ENCODE assay signal across 16 cellular contexts in genomic region chr7:5497158-5498103, GRCh38. TPM values are rescaled to one million over a fixed set of nuclear protein-coding genes. Genes with fewer than 3 reads are reported as not detected.
DNase-seq lines count a peak whose midpoint lies in the region; ATAC-seq and TF ChIP-seq lines count a peak whose summit lies in the region.
"Had no signal": no experiment of that assay in that cellular context is flagged by ENCODE, and none has a peak within 500 bp of the region (broad histone marks: within the 10 kb centered on the region; RNA-seq: fewer than 3 reads in every experiment).

No MANE protein-coding gene starts in this region.

- H3K79me2 ChIP-seq in DND-41 (ENCODE audit: insufficient read depth, low read length): peaks cover 14% of the 10 kb centered on the region; the same call in 1 of the 2 replicates

- no peak for TF ChIP-seq CTCF in DND-41 (IDR thresholded peaks at IDR 0.05; ENCODE audit: borderline replicate concordance, extremely low read depth, low read length, poor library complexity, severe bottlenecking)
- no peak for TF ChIP-seq CTCF in activated CD8-positive, alpha-beta T cell treated with anti-CD3 and anti-CD28 coated beads for 36 hours (IDR thresholded peaks at IDR 0.05)
- TF ChIP-seq CTCF in mesothelial cell of epicardium (IDR thresholded peaks at IDR 0.05; ENCODE audit: unreplicated experiment): no peak

- CTCF ChIA-PET in activated CD8-positive, alpha-beta T cell treated with anti-CD3 and anti-CD28 coated beads for 36 hours (lab: Charles Lee): interaction anchor here (0.8 to 1.6 kb wide), 6 partner anchors 61 to 205 kb away, joined by 3 to 7 read pairs (median 4); no protein-coding TSS in a partner anchor

- H2AFZ ChIP-seq in DND-41 (ENCODE audit: low read depth, low read length): no peak overlapping the region
- H2AFZ ChIP-seq: neural progenitor cell had no signal

- H3K27ac Mint-ChIP-seq in activated CD8-positive, alpha-beta T cell treated with anti-CD3 and anti-CD28 coated beads for 36 hours: peak overlapping the region; percentile 32
- H3K27ac Mint-ChIP-seq in mesothelial cell of epicardium: peak overlapping the region; percentile 85

- peak overlapping the region; percentile 26; the same call in 1 of the 2 replicates for H3K27ac ChIP-seq in DND-41 (ENCODE audit: low read length)
- H3K27ac ChIP-seq in HUES6 (ENCODE audit: low read depth, low read length): peak overlapping the region; percentile 26; the same call in 1 of the 2 replicates
- H3K27ac ChIP-seq: neural progenitor cell, SJCRH30, vagina, WERI-Rb-1 had no signal

- H3K27me3 ChIP-seq in DND-41 (ENCODE audit: insufficient read depth, low read length, poor library complexity) (no peaks in the 10 kb centered on the region), HUES6 (ENCODE audit: control insufficient read depth, insufficient read depth, low read length) (no peaks in the 10 kb centered on the region)
- H3K27me3 ChIP-seq: neural progenitor cell, SJCRH30, vagina had no signal

- H3K9me3 Mint-ChIP-seq in activated CD8-positive, alpha-beta T cell treated with anti-CD3 and anti-CD28 coated beads for 36 hours: no peaks in the 10 kb centered on the region
- H3K9me3 Mint-ChIP-seq in mesothelial cell of epicardium: no peaks in the 10 kb centered on the region
- H3K9me3 Mint-ChIP-seq: neural progenitor cell had no signal

- no peak overlapping the region for H3K4me3 Mint-ChIP-seq in activated CD8-positive, alpha-beta T cell treated with anti-CD3 and anti-CD28 coated beads for 36 hours
- H3K4me3 Mint-ChIP-seq in mesothelial cell of epicardium: no peak overlapping the region
- H3K4me3 Mint-ChIP-seq: neural progenitor cell had no signal

- POLR2A ChIA-PET in activated CD8-positive, alpha-beta T cell treated with anti-CD3 and anti-CD28 coated beads for 36 hours (lab: Charles Lee): interaction anchor here (0.8 to 1.3 kb wide), 5 partner anchors 28 to 101 kb away, joined by 3 to 4 read pairs (median 3); no protein-coding TSS in a partner anchor

- peaks cover 26% of the 10 kb centered on the region for H3K4me1 Mint-ChIP-seq in activated CD8-positive, alpha-beta T cell treated with anti-CD3 and anti-CD28 coated beads for 36 hours (ENCODE audit: low read depth)
- H3K4me1 Mint-ChIP-seq in mesothelial cell of epicardium: peaks cover 14% of the 10 kb centered on the region

- peaks cover 22% of the 10 kb centered on the region for H3K36me3 Mint-ChIP-seq in activated CD8-positive, alpha-beta T cell treated with anti-CD3 and anti-CD28 coated beads for 36 hours (ENCODE audit: low read depth)
- H3K36me3 Mint-ChIP-seq in mesothelial cell of epicardium: peaks cover 11% of the 10 kb centered on the region

- no peak overlapping the region for H3K9ac ChIP-seq in DND-41 (ENCODE audit: low read depth, low read length)
- H3K9ac ChIP-seq in HUES6 (ENCODE audit: low read length): no peak overlapping the region
- H3K9ac ChIP-seq: neural progenitor cell had no signal

- intact Hi-C loops in activated CD8-positive, alpha-beta T cell treated with anti-CD3 and anti-CD28 coated beads for 36 hours (cut with micrococcal nuclease): loop anchor here (10.0 kb wide), 1 partner anchor 167 kb away; no protein-coding TSS in a partner anchor

- H3K9me3 ChIP-seq in DND-41 (ENCODE audit: insufficient read depth, low read length, severe bottlenecking) (no peaks in the 10 kb centered on the region), HUES6 (ENCODE audit: control insufficient read depth, insufficient read depth, low read depth, low read length) (no peaks in the 10 kb centered on the region)
- H3K9me3 ChIP-seq: SJCRH30, vagina had no signal

- H3K4me1 ChIP-seq in DND-41 (ENCODE audit: insufficient read depth, low read length) (peaks cover 11% of the 10 kb centered on the region), HUES6 (ENCODE audit: control insufficient read depth, insufficient read depth, low read length) (peaks cover 18% of the 10 kb centered on the region)
- H3K4me1 ChIP-seq: neural progenitor cell, SJCRH30 had no signal

- H3K27me3 Mint-ChIP-seq in activated CD8-positive, alpha-beta T cell treated with anti-CD3 and anti-CD28 coated beads for 36 hours: no peaks in the 10 kb centered on the region
- H3K27me3 Mint-ChIP-seq in mesothelial cell of epicardium (ENCODE audit: low read depth): no peaks in the 10 kb centered on the region

- DNase-seq in DND-41: peak; percentile 43
- DNase-seq in activated CD8-positive, alpha-beta T cell treated with anti-CD3 and anti-CD28 coated beads for 36 hours: peak; percentile 46
- DNase-seq in mesothelial cell of epicardium (ENCODE audit: low spot score in 2 of 2, unreplicated experiment in 2 of 2): no peak
- DNase-seq in G401 (ENCODE audit: low spot score): no peak
- no peak for DNase-seq in stimulated activated CD4-positive, alpha-beta T cell treated with anti-CD3 and anti-CD28 coated beads, Interleukin-2, amount 100 ng/mL, for 48 hours
- no peak for DNase-seq in mesenteric fat pad (ENCODE audit: low spot score)
- DNase-seq: aorta, dermis blood vessel endothelial cell, MM.1S, SJCRH30, WERI-Rb-1 had no signal

- H3K36me3 ChIP-seq in DND-41 (ENCODE audit: insufficient read depth, low read length) (peaks cover 51% of the 10 kb centered on the region), HUES6 (ENCODE audit: control insufficient read depth, insufficient read depth, low read length) (peaks cover 29% of the 10 kb centered on the region)
- H3K36me3 ChIP-seq: neural progenitor cell had no signal

- peaks cover 39% of the 10 kb centered on the region for H4K20me1 ChIP-seq in DND-41 (ENCODE audit: insufficient read depth, low read length)

- ATAC-seq in DND-41 (ENCODE audit: insufficient read depth, low read depth) (peak; percentile 42), HG02981 (IDR thresholded peaks at IDR 0.05; ENCODE audit: unreplicated experiment) (no peak)
- peak; percentile 17 for ATAC-seq in activated CD8-positive, alpha-beta T cell treated with anti-CD3 and anti-CD28 coated beads for 36 hours
- ATAC-seq: sciatic nerve had no signal

- no peak overlapping the region for H3K4me2 ChIP-seq in DND-41 (ENCODE audit: insufficient read depth, low read length)
- H3K4me2 ChIP-seq: neural progenitor cell had no signal

- H3K4me3 ChIP-seq in DND-41 (ENCODE audit: low read depth in 1 of 2, low read length in 2 of 2) (no peak overlapping the region), HUES6 (ENCODE audit: low read depth, low read length) (no peak overlapping the region)
- H3K4me3 ChIP-seq: neural progenitor cell, SJCRH30, vagina had no signal

- in situ Hi-C loops in G401 (cut with HindIII; ENCODE audit: low sequenced_read_pairs): no loop called here

RNA-seq across cellular contexts. Expression of gene FBXL18, which starts 16.2 kb away (rescaled TPM):
- 1 to 10 TPM; 7.5 to 7.7 TPM for total RNA-seq in activated CD8-positive, alpha-beta T cell treated with anti-CD3 and anti-CD28 coated beads for 36 hours
- total RNA-seq in mesothelial cell of epicardium: 13.3 to 14.8 TPM (median 13.9 TPM) in 3 replicates
- total RNA-seq in G401 (2014; rRNA removed; shearing (Covaris generic)): 2.7 and 3.3 TPM in 2 replicates
- 11.4 TPM for total RNA-seq in mesenteric fat pad

RNA-seq across cellular contexts. Expression of gene ACTB, which starts 33.0 kb away (rescaled TPM):
- total RNA-seq in activated CD8-positive, alpha-beta T cell treated with anti-CD3 and anti-CD28 coated beads for 36 hours: 1,000 to 10,000 TPM; 9,410 to 9,639 TPM
- 3,506 to 3,552 TPM (median 3,513 TPM) in 3 replicates for total RNA-seq in mesothelial cell of epicardium
- 1,117 and 1,407 TPM in 2 replicates for total RNA-seq in G401 (2014; rRNA removed; shearing (Covaris generic))
- total RNA-seq in mesenteric fat pad: 4,206 TPM

Comparison
In these comparisons a context has a peak if more than half of its experiments do, and no peak if none do; other contexts are left out.
1. DNase-seq: peak in DND-41 (single experiment) and activated CD8-positive, alpha-beta T cell treated with anti-CD3 and anti-CD28 coated beads for 36 hours (single experiment); none in mesothelial cell of epicardium (0 of 2), G401 (single experiment), stimulated activated CD4-positive, alpha-beta T cell treated with anti-CD3 and anti-CD28 coated beads, Interleukin-2, amount 100 ng/mL, for 48 hours (0 of 2) and mesenteric fat pad (single experiment).